Comparison of ENCODE assay signal across 10 cellular contexts in genomic region chr18:47283476-47283875, GRCh38. TPM values are rescaled to one million over a fixed set of nuclear protein-coding genes. Genes with fewer than 3 reads are reported as not detected.
DNase-seq lines count a peak whose midpoint lies in the region; ATAC-seq and TF ChIP-seq lines count a peak whose summit lies in the region.
"Had no signal": no experiment of that assay in that cellular context is flagged by ENCODE, and none has a peak within 500 bp of the region (broad histone marks: within the 10 kb centered on the region; RNA-seq: fewer than 3 reads in every experiment).

No MANE protein-coding gene starts in this region.

- TF ChIP-seq CTCF in AG10803 (conservative IDR thresholded peaks at IDR 0.05; ENCODE audit: low read length) (peak; percentile 61), fibroblast of pulmonary artery (IDR thresholded peaks at IDR 0.05; ENCODE audit: low read length, missing control alignments) (peak; percentile 45)

- H2AFZ ChIP-seq in GM23248 = no peak overlapping the region

- H3K4me1 ChIP-seq in GM23248 (ENCODE audit: insufficient read depth) = no peaks in the 10 kb centered on the region

- DNase-seq in AG10803 (ENCODE audit: low read depth) (peak; percentile 23), GM23248 (peak; percentile 55), OCI-M1 (lab: John Stamatoyannopoulos, UW) (peak; percentile 52), fibroblast of pulmonary artery (ENCODE audit: low read depth) (peak; percentile 24), GM19238 (ENCODE audit: insufficient read length, low spot score) (no peak), NCI-H1048 (lab: John Stamatoyannopoulos, UW) (no peak), sciatic nerve (ENCODE audit: low spot score) (no peak)

- H3K27me3 ChIP-seq in GM23248 (replicated peaks; ENCODE audit: insufficient read depth) = peaks cover 5% of the 10 kb centered on the region; the same call in 1 of the 2 replicates

- H3K79me2 ChIP-seq in GM23248 (ENCODE audit: insufficient read depth) = no peaks in the 10 kb centered on the region

- intact Hi-C loops in sciatic nerve (cut with DNase I) = no loop called here

- no peak overlapping the region for H3K27ac ChIP-seq in GM23248
- H3K27ac ChIP-seq: epithelial cell of prostate had no signal

- H3K9ac ChIP-seq in GM23248 = no peak overlapping the region

- H3K4me3 ChIP-seq in AG10803 (ENCODE audit: low read length) = no peak overlapping the region
- H3K4me3 ChIP-seq in GM23248 = no peak overlapping the region
- H3K4me3 ChIP-seq in fibroblast of pulmonary artery (replicated peaks; ENCODE audit: low read depth, low read length) = no peak overlapping the region

- in situ Hi-C loops in GM23248 (cut with MboI) = no loop called here

- no peaks in the 10 kb centered on the region for H3F3A ChIP-seq in GM23248 (ENCODE audit: insufficient read depth)

- H4K20me1 ChIP-seq in GM23248 (ENCODE audit: insufficient read depth) = no peaks in the 10 kb centered on the region

- H3K36me3 ChIP-seq in GM23248 (ENCODE audit: low read depth) = no peaks in the 10 kb centered on the region

- H3K9me3 ChIP-seq in GM23248 (ENCODE audit: low read depth) = no peaks in the 10 kb centered on the region

- no peak overlapping the region for H3K4me2 ChIP-seq in GM23248 (ENCODE audit: unreplicated experiment)

- H3K9me2 ChIP-seq in GM23248 (ENCODE audit: insufficient read depth) = no peaks in the 10 kb centered on the region

- ATAC-seq in sciatic nerve (no peak), HG02870 (IDR thresholded peaks at IDR 0.05; ENCODE audit: unreplicated experiment) (no peak)

- WGBS in GM23248 (ENCODE audit: low coverage in 1 of 2, low lambda C conversion rate in 2 of 2, missing lambda C conversion rate in 2 of 2), 2 experiments = 14% methylated on average over 5 of the region's 5 CpGs

RNA-seq across cellular contexts. Expression of gene SKOR2, which starts 32.0 kb away (rescaled TPM):
- not detected in 2 replicates for total RNA-seq in GM23248 (2014; rRNA removed; shearing (Covaris generic))
- not detected in 2 replicates for polyA plus RNA-seq in GM23248 (2016; fragmentation: Nextera tagmentation; extraction: Ambion mirVana)
- total RNA-seq in sciatic nerve = not detected
- total RNA-seq: T-helper 1 cell treated with Interleukin-12 subunit alpha and Interleukin-12 subunit beta and Interleukin-4 antibody, amounts not matched to agents 30 ng/mL and 1 ng/mL, for 36 hours had no signal

Comparison
In these comparisons a context has a peak if more than half of its experiments do, and no peak if none do; other contexts are left out.
1. DNase-seq: peak in AG10803 (single experiment), GM23248 (single experiment), OCI-M1 (single experiment) and fibroblast of pulmonary artery (single experiment); none in GM19238 (single experiment), NCI-H1048 (single experiment) and sciatic nerve (single experiment).